1 cellular context compared by ENCODE assay signal in the genomic region with DNA sequence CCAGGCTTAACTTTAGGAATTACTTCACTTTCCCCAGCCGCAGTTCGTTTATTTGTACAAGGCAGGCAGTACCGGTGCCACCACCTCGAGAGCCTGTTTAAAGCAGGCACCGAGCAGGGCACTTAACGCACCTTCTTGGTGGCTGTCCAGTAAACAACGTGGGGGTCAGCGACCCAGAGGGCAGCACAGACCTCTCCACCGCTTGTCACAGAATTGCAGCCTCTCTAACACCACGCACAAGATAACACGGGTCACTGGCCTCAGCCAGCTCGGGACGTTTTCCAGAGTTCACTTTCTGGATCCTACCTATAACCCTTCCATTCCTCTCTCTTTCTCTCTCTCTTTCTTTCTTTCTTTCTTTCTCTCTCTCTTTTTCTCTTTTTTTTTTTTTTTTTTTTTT.
A peak's percentile ranks its signal among the peaks of the same experiment; 100 is the strongest.
TF ChIP-seq lines count a peak whose summit lies in the region.

No MANE protein-coding gene starts in this region.

TF ChIP-seq in liver, 16 proteins besides CTCF, POLR2A, EP300 and RAD21:
- TF ChIP-seq TAF1 (conservative IDR thresholded peaks at IDR 0.05) (no peak), FOXA2 (IDR thresholded peaks at IDR 0.05) (peak; percentile 94), SP1 (IDR thresholded peaks at IDR 0.05) (peak; percentile 97), YY1 (IDR thresholded peaks at IDR 0.05) (peak; percentile 88), FOXA1 (IDR thresholded peaks at IDR 0.05) (peak; percentile 91), RXRA (IDR thresholded peaks at IDR 0.05) (peak; percentile 100), HNF4A (conservative IDR thresholded peaks at IDR 0.05) (peak; percentile 88 to 90), NR2F2 (IDR thresholded peaks at IDR 0.05) (peak; percentile 82), JUND (IDR thresholded peaks at IDR 0.05) (peak; percentile 87 to 91), GABPA (IDR thresholded peaks at IDR 0.05 in 1 of 2, conservative IDR thresholded peaks at IDR 0.05 in 1 of 2) (peak in 1 of 2 donors; percentile 71), HNF4G (IDR thresholded peaks at IDR 0.05) (peak; percentile 64), EGR1 (IDR thresholded peaks at IDR 0.05; ENCODE audit: low read depth in 2 of 2) (peak; percentile 74 to 86)
- TF ChIP-seq, protein P1, sequence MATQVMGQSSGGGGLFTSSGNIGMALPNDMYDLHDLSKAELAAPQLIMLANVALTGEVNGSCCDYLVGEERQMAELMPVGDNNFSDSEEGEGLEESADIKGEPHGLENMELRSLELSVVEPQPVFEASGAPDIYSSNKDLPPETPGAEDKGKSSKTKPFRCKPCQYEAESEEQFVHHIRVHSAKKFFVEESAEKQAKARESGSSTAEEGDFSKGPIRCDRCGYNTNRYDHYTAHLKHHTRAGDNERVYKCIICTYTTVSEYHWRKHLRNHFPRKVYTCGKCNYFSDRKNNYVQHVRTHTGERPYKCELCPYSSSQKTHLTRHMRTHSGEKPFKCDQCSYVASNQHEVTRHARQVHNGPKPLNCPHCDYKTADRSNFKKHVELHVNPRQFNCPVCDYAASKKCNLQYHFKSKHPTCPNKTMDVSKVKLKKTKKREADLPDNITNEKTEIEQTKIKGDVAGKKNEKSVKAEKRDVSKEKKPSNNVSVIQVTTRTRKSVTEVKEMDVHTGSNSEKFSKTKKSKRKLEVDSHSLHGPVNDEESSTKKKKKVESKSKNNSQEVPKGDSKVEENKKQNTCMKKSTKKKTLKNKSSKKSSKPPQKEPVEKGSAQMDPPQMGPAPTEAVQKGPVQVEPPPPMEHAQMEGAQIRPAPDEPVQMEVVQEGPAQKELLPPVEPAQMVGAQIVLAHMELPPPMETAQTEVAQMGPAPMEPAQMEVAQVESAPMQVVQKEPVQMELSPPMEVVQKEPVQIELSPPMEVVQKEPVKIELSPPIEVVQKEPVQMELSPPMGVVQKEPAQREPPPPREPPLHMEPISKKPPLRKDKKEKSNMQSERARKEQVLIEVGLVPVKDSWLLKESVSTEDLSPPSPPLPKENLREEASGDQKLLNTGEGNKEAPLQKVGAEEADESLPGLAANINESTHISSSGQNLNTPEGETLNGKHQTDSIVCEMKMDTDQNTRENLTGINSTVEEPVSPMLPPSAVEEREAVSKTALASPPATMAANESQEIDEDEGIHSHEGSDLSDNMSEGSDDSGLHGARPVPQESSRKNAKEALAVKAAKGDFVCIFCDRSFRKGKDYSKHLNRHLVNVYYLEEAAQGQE (IDR thresholded peaks at IDR 0.05), result peak; percentile 90
- TF ChIP-seq, protein P2, sequence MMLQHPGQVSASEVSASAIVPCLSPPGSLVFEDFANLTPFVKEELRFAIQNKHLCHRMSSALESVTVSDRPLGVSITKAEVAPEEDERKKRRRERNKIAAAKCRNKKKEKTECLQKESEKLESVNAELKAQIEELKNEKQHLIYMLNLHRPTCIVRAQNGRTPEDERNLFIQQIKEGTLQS (IDR thresholded peaks at IDR 0.05), result peak; percentile 82
- TF ChIP-seq, protein P3, sequence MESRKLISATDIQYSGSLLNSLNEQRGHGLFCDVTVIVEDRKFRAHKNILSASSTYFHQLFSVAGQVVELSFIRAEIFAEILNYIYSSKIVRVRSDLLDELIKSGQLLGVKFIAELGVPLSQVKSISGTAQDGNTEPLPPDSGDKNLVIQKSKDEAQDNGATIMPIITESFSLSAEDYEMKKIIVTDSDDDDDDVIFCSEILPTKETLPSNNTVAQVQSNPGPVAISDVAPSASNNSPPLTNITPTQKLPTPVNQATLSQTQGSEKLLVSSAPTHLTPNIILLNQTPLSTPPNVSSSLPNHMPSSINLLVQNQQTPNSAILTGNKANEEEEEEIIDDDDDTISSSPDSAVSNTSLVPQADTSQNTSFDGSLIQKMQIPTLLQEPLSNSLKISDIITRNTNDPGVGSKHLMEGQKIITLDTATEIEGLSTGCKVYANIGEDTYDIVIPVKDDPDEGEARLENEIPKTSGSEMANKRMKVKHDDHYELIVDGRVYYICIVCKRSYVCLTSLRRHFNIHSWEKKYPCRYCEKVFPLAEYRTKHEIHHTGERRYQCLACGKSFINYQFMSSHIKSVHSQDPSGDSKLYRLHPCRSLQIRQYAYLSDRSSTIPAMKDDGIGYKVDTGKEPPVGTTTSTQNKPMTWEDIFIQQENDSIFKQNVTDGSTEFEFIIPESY (IDR thresholded peaks at IDR 0.05), result peak; percentile 96
- TF ChIP-seq, protein P4, sequence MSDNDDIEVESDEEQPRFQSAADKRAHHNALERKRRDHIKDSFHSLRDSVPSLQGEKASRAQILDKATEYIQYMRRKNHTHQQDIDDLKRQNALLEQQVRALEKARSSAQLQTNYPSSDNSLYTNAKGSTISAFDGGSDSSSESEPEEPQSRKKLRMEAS (IDR thresholded peaks at IDR 0.05), result peak; percentile 96
